Comparison of ENCODE assay signal across 1 cellular context in the genomic region with DNA sequence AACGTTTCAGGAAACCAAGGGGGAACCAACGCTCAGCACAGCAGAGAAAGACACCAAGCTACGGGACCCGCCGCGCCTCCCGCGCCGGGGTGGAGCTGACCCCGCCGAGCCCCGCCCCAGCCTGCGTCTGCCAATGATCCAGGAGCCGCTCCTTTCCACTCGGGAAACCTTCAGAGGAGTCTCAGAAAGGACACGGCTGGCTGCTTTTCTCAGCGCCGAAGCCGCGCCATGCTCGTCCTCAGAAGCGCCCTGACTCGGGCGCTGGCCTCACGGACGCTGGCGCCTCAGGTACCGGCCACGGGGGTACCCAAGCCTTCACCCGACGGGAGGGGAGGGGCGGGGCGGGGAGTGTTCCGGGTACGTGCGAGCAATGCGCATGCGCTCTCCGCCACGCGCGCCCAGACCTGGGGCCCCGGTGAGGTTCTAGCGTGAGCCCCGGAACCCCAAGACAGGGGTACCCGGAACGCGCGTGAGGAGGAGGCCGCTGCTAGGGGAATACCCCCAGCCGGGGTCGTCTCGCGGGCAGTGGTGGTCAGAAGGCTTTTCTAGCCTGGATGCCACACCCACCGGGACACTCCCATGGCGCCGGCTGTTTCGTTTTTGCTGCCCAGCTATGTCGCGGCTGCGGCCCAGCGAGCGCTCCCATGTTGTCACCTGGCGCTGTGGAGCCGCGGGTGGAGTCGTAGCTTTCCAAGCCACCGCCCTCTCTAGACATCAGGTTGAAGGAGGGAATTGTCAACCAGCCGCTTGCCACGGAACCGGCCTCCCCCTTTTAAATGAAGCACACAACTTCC.
TF ChIP-seq lines count a peak whose summit lies in the region.

A gene (plus strand): TSS at position 119 of the 794 bp plus-strand sequence. CDS start 110 bp downstream, at position 229.

TF ChIP-seq in HEK293, 187 proteins besides CTCF, POLR2A, EP300 and RAD21 (continued from another document):
- TF ChIP-seq ZNF549 (tag by site-specific recombination; IDR thresholded peaks at IDR 0.05) (no peak), ZNF623 (tag by site-specific recombination; IDR thresholded peaks at IDR 0.05) (no peak), BCL11B (tag by site-specific recombination; IDR thresholded peaks at IDR 0.05; ENCODE audit: low read depth) (no peak), ZFP69B (tag by site-specific recombination; IDR thresholded peaks at IDR 0.05) (no peak), ZNF266 (tag by site-specific recombination; IDR thresholded peaks at IDR 0.05; ENCODE audit: low read depth) (no peak), ZNF133 (tag by site-specific recombination; IDR thresholded peaks at IDR 0.05) (no peak), ZNF514 (tag by site-specific recombination; IDR thresholded peaks at IDR 0.05) (no peak), ZNF76 (tag by site-specific recombination; IDR thresholded peaks at IDR 0.05; ENCODE audit: borderline replicate concordance, low read depth) (no peak), ZNF132 (tag by site-specific recombination; IDR thresholded peaks at IDR 0.05; ENCODE audit: borderline replicate concordance) (no peak), ZNF677 (tag by site-specific recombination; IDR thresholded peaks at IDR 0.05) (no peak), ZBTB8A (tag by site-specific recombination; IDR thresholded peaks at IDR 0.05) (peak; percentile 57), ZNF114 (tag by site-specific recombination; IDR thresholded peaks at IDR 0.05) (no peak), TRIM28 (IDR thresholded peaks at IDR 0.05; ENCODE audit: borderline replicate concordance, low read length) (no peak), ZBTB1 (tag by site-specific recombination; IDR thresholded peaks at IDR 0.05) (no peak), PRDM1 (tag by site-specific recombination; IDR thresholded peaks at IDR 0.05) (no peak), KLF7 (tag by site-specific recombination; IDR thresholded peaks at IDR 0.05; ENCODE audit: borderline replicate concordance) (no peak), ZNF529 (tag by site-specific recombination; IDR thresholded peaks at IDR 0.05; ENCODE audit: insufficient replicate concordance) (no peak), ZNF621 (tag by site-specific recombination; IDR thresholded peaks at IDR 0.05) (no peak)
- TF ChIP-seq, protein P1, sequence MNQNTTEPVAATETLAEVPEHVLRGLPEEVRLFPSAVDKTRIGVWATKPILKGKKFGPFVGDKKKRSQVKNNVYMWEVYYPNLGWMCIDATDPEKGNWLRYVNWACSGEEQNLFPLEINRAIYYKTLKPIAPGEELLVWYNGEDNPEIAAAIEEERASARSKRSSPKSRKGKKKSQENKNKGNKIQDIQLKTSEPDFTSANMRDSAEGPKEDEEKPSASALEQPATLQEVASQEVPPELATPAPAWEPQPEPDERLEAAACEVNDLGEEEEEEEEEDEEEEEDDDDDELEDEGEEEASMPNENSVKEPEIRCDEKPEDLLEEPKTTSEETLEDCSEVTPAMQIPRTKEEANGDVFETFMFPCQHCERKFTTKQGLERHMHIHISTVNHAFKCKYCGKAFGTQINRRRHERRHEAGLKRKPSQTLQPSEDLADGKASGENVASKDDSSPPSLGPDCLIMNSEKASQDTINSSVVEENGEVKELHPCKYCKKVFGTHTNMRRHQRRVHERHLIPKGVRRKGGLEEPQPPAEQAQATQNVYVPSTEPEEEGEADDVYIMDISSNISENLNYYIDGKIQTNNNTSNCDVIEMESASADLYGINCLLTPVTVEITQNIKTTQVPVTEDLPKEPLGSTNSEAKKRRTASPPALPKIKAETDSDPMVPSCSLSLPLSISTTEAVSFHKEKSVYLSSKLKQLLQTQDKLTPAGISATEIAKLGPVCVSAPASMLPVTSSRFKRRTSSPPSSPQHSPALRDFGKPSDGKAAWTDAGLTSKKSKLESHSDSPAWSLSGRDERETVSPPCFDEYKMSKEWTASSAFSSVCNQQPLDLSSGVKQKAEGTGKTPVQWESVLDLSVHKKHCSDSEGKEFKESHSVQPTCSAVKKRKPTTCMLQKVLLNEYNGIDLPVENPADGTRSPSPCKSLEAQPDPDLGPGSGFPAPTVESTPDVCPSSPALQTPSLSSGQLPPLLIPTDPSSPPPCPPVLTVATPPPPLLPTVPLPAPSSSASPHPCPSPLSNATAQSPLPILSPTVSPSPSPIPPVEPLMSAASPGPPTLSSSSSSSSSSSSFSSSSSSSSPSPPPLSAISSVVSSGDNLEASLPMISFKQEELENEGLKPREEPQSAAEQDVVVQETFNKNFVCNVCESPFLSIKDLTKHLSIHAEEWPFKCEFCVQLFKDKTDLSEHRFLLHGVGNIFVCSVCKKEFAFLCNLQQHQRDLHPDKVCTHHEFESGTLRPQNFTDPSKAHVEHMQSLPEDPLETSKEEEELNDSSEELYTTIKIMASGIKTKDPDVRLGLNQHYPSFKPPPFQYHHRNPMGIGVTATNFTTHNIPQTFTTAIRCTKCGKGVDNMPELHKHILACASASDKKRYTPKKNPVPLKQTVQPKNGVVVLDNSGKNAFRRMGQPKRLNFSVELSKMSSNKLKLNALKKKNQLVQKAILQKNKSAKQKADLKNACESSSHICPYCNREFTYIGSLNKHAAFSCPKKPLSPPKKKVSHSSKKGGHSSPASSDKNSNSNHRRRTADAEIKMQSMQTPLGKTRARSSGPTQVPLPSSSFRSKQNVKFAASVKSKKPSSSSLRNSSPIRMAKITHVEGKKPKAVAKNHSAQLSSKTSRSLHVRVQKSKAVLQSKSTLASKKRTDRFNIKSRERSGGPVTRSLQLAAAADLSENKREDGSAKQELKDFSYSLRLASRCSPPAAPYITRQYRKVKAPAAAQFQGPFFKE (tag by site-specific recombination; IDR thresholded peaks at IDR 0.05; ENCODE audit: borderline replicate concordance) = no peak
- TF ChIP-seq, protein P2, sequence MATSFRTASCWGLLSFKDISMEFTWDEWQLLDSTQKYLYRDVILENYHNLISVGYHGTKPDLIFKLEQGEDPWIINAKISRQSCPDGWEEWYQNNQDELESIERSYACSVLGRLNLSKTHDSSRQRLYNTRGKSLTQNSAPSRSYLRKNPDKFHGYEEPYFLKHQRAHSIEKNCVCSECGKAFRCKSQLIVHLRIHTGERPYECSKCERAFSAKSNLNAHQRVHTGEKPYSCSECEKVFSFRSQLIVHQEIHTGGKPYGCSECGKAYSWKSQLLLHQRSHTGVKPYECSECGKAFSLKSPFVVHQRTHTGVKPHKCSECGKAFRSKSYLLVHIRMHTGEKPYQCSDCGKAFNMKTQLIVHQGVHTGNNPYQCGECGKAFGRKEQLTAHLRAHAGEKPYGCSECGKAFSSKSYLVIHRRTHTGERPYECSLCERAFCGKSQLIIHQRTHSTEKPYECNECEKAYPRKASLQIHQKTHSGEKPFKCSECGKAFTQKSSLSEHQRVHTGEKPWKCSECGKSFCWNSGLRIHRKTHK (tag by site-specific recombination; IDR thresholded peaks at IDR 0.05) = no peak
- TF ChIP-seq, protein P3, sequence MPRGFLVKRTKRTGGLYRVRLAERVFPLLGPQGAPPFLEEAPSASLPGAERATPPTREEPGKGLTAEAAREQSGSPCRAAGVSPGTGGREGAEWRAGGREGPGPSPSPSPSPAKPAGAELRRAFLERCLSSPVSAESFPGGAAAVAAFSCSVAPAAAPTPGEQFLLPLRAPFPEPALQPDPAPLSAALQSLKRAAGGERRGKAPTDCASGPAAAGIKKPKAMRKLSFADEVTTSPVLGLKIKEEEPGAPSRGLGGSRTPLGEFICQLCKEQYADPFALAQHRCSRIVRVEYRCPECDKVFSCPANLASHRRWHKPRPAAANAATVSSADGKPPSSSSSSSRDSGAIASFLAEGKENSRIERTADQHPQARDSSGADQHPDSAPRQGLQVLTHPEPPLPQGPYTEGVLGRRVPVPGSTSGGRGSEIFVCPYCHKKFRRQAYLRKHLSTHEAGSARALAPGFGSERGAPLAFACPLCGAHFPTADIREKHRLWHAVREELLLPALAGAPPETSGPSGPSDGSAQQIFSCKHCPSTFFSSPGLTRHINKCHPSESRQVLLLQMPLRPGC (tag by site-specific recombination; IDR thresholded peaks at IDR 0.05) = no peak
- TF ChIP-seq, protein P4, sequence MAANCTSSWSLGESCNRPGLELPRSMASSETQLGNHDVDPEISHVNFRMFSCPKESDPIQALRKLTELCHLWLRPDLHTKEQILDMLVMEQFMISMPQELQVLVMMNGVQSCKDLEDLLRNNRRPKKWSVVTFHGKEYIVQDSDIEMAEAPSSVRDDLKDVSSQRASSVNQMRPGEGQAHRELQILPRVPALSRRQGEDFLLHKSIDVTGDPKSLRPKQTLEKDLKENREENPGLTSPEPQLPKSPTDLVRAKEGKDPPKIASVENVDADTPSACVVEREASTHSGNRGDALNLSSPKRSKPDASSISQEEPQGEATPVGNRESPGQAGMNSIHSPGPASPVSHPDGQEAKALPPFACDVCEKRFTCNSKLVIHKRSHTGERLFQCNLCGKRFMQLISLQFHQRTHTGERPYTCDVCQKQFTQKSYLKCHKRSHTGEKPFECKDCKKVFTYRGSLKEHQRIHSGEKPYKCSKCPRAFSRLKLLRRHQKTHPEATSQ (tag by site-specific recombination; IDR thresholded peaks at IDR 0.05) = no peak
- TF ChIP-seq, protein P5, sequence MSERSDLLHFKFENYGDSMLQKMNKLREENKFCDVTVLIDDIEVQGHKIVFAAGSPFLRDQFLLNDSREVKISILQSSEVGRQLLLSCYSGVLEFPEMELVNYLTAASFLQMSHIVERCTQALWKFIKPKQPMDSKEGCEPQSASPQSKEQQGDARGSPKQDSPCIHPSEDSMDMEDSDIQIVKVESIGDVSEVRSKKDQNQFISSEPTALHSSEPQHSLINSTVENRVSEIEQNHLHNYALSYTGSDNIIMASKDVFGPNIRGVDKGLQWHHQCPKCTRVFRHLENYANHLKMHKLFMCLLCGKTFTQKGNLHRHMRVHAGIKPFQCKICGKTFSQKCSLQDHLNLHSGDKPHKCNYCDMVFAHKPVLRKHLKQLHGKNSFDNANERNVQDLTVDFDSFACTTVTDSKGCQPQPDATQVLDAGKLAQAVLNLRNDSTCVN (tag by site-specific recombination; optimal IDR thresholded peaks at IDR 0.05) = peak; percentile 76
